In genomic region chr1:202143768-202144509, GRCh38 we compare ENCODE assay signal across 8 cellular contexts. TPM values are rescaled to one million over a fixed set of nuclear protein-coding genes. Genes with fewer than 3 reads are reported as not detected.
DNase-seq lines count a peak whose midpoint lies in the region; ATAC-seq and TF ChIP-seq lines count a peak whose summit lies in the region.

No MANE protein-coding gene starts in this region.

- H3K36me3 ChIP-seq in MG63, result peaks cover 17% of the 10 kb centered on the region

- no peaks in the 10 kb centered on the region for H3K27me3 Mint-ChIP-seq in activated naive CD4-positive, alpha-beta T cell treated with anti-CD3 and anti-CD28 coated beads, Interleukin-2, amount 50 U/mL, for 24 hours

- peak; percentile 39 to 57 (median 49) for DNase-seq in NCI-H1417 (lab: John Stamatoyannopoulos, UW)
- no peak for DNase-seq in NCI-H1417 treated with DMSO at 0.1 percent for 48 hours (lab: John Stamatoyannopoulos, UW)
- peak; percentile 41 for DNase-seq in MG63
- DNase-seq in left ventricle myocardium superior, result peak; percentile 63
- no peak for DNase-seq in retinal pigment epithelial cell (ENCODE audit: low read depth)
- DNase-seq in islet precursor cell, result no peak

- TF ChIP-seq CTCF in retinal pigment epithelial cell (conservative IDR thresholded peaks at IDR 0.05; ENCODE audit: low read depth, low read length), result no peak

- peak overlapping the region; percentile 92 for H3K4me3 Mint-ChIP-seq in activated naive CD4-positive, alpha-beta T cell treated with anti-CD3 and anti-CD28 coated beads, Interleukin-2, amount 50 U/mL, for 24 hours

- H3K4me3 ChIP-seq in MG63 (peak overlapping the region; percentile 93), retinal pigment epithelial cell (ENCODE audit: low read length) (peak overlapping the region; percentile 90)

- no peaks in the 10 kb centered on the region for H3K27me3 ChIP-seq in MG63

- no peaks in the 10 kb centered on the region for H3K9me3 Mint-ChIP-seq in activated naive CD4-positive, alpha-beta T cell treated with anti-CD3 and anti-CD28 coated beads, Interleukin-2, amount 50 U/mL, for 24 hours

- peaks cover 3% of the 10 kb centered on the region for H3K36me3 Mint-ChIP-seq in activated naive CD4-positive, alpha-beta T cell treated with anti-CD3 and anti-CD28 coated beads, Interleukin-2, amount 50 U/mL, for 24 hours

- ATAC-seq in GM21786 (IDR thresholded peaks at IDR 0.05; ENCODE audit: unreplicated experiment), result peak; percentile 43
- peak; percentile 56 for ATAC-seq in left ventricle myocardium superior

- intact Hi-C loops in left ventricle myocardium superior (cut with micrococcal nuclease), result no loop called here

- peaks cover 31% of the 10 kb centered on the region for H3K4me1 Mint-ChIP-seq in activated naive CD4-positive, alpha-beta T cell treated with anti-CD3 and anti-CD28 coated beads, Interleukin-2, amount 50 U/mL, for 24 hours

- H3K27ac Mint-ChIP-seq in activated naive CD4-positive, alpha-beta T cell treated with anti-CD3 and anti-CD28 coated beads, Interleukin-2, amount 50 U/mL, for 24 hours, result peak overlapping the region; percentile 92

- no peaks in the 10 kb centered on the region for H3K9me3 ChIP-seq in MG63

RNA-seq across cellular contexts. Expression of gene ARL8A, which starts 0.6 kb away (rescaled TPM):
- total RNA-seq in MG63 (2014; rRNA removed; shearing (Covaris generic); ENCODE audit: low replicate concordance), result 21.3 and 35.5 TPM in 2 replicates
- 65.1 TPM for total RNA-seq in left ventricle myocardium superior

RNA-seq across cellular contexts. Expression of gene PTPN7, which starts 16.5 kb away (rescaled TPM):
- not detected in 2 replicates for total RNA-seq in MG63 (2014; rRNA removed; shearing (Covaris generic); ENCODE audit: low replicate concordance)
- 0.92 TPM for total RNA-seq in left ventricle myocardium superior

RNA-seq across cellular contexts. Expression of gene GPR37L1, which starts 21.2 kb away (rescaled TPM):
- total RNA-seq in MG63 (2014; rRNA removed; shearing (Covaris generic); ENCODE audit: low replicate concordance), result not detected in 2 replicates
- 0.07 TPM for total RNA-seq in left ventricle myocardium superior

RNA-seq across cellular contexts. Expression of gene LGR6, which starts 49.7 kb away (rescaled TPM):
- not detected in 2 replicates for total RNA-seq in MG63 (2014; rRNA removed; shearing (Covaris generic); ENCODE audit: low replicate concordance)
- total RNA-seq in left ventricle myocardium superior, result 2.9 TPM

Comparison
In these comparisons a context has a peak if more than half of its experiments do, and no peak if none do; other contexts are left out.
1. DNase-seq: peak in NCI-H1417 (3 of 3), MG63 (single experiment) and left ventricle myocardium superior (single experiment); none in NCI-H1417 treated with DMSO at 0.1 percent for 48 hours (single experiment), retinal pigment epithelial cell (single experiment) and islet precursor cell (single experiment).